Comparison of ENCODE assay signal across 3 cellular contexts in the genomic region with DNA sequence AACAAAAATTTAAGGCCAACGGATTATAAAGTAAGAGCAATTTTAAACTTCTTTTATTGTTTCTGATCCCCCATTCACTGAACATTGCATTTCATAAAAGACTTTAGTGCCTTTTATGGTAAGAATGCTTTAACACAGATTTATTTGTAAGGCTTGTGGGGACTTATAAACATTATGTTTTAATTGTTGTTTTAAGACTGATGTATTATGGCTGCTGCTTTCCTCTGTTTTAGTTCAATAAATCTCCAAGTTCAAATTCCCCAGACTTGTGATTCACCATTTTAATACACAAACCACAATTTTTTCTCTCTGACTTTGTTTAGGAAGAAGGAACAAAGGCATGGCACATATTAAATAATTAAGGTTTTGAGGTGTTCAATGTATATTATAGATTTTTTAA.
TF ChIP-seq lines count a peak whose summit lies in the region.

No MANE protein-coding gene starts in this region.

TF ChIP-seq in SK-N-SH, 30 proteins besides CTCF, POLR2A, EP300 and RAD21:
- TF ChIP-seq FOXM1 (IDR thresholded peaks at IDR 0.05; ENCODE audit: low read depth), result no peak
- TF ChIP-seq GATA2 (CRISPR knock-in tag; IDR thresholded peaks at IDR 0.05), result no peak
- no peak for TF ChIP-seq YY1 (IDR thresholded peaks at IDR 0.05; ENCODE audit: low read depth)

TF ChIP-seq in SK-N-SH treated with all-trans-retinoic acid at 6 μM for 48 hours, 23 proteins besides CTCF, POLR2A, EP300 and RAD21 (continues in another document):
- TF ChIP-seq CSDC2 (CRISPR knock-in tag; IDR thresholded peaks at IDR 0.05) (no peak), ZFP30 (CRISPR knock-in tag; IDR thresholded peaks at IDR 0.05) (no peak), GLIS3 (CRISPR knock-in tag; IDR thresholded peaks at IDR 0.05) (no peak), PPARA (CRISPR knock-in tag; IDR thresholded peaks at IDR 0.05; ENCODE audit: borderline replicate concordance) (no peak), OSR1 (CRISPR knock-in tag; IDR thresholded peaks at IDR 0.05) (no peak), ZNF8 (CRISPR knock-in tag; IDR thresholded peaks at IDR 0.05) (no peak), SNAI2 (CRISPR knock-in tag; IDR thresholded peaks at IDR 0.05) (no peak), ARNTL (CRISPR knock-in tag; IDR thresholded peaks at IDR 0.05; ENCODE audit: borderline replicate concordance, low read depth) (no peak), ZFP3 (CRISPR knock-in tag; IDR thresholded peaks at IDR 0.05) (no peak), CSRNP3 (CRISPR knock-in tag; IDR thresholded peaks at IDR 0.05) (no peak), ZC3H10 (CRISPR knock-in tag; IDR thresholded peaks at IDR 0.05) (no peak), POU6F1 (CRISPR knock-in tag; IDR thresholded peaks at IDR 0.05; ENCODE audit: borderline replicate concordance, low read depth) (no peak), BACH2 (CRISPR knock-in tag; IDR thresholded peaks at IDR 0.05; ENCODE audit: borderline replicate concordance) (no peak), RARB (CRISPR knock-in tag; IDR thresholded peaks at IDR 0.05) (no peak), TOX (CRISPR knock-in tag; IDR thresholded peaks at IDR 0.05; ENCODE audit: borderline replicate concordance) (no peak), TCF4 (CRISPR knock-in tag; IDR thresholded peaks at IDR 0.05; ENCODE audit: borderline replicate concordance) (no peak)
- TF ChIP-seq, protein P1, sequence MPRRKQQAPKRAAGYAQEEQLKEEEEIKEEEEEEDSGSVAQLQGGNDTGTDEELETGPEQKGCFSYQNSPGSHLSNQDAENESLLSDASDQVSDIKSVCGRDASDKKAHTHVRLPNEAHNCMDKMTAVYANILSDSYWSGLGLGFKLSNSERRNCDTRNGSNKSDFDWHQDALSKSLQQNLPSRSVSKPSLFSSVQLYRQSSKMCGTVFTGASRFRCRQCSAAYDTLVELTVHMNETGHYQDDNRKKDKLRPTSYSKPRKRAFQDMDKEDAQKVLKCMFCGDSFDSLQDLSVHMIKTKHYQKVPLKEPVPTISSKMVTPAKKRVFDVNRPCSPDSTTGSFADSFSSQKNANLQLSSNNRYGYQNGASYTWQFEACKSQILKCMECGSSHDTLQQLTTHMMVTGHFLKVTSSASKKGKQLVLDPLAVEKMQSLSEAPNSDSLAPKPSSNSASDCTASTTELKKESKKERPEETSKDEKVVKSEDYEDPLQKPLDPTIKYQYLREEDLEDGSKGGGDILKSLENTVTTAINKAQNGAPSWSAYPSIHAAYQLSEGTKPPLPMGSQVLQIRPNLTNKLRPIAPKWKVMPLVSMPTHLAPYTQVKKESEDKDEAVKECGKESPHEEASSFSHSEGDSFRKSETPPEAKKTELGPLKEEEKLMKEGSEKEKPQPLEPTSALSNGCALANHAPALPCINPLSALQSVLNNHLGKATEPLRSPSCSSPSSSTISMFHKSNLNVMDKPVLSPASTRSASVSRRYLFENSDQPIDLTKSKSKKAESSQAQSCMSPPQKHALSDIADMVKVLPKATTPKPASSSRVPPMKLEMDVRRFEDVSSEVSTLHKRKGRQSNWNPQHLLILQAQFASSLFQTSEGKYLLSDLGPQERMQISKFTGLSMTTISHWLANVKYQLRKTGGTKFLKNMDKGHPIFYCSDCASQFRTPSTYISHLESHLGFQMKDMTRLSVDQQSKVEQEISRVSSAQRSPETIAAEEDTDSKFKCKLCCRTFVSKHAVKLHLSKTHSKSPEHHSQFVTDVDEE (CRISPR knock-in tag; IDR thresholded peaks at IDR 0.05), result no peak
- TF ChIP-seq, protein P2, sequence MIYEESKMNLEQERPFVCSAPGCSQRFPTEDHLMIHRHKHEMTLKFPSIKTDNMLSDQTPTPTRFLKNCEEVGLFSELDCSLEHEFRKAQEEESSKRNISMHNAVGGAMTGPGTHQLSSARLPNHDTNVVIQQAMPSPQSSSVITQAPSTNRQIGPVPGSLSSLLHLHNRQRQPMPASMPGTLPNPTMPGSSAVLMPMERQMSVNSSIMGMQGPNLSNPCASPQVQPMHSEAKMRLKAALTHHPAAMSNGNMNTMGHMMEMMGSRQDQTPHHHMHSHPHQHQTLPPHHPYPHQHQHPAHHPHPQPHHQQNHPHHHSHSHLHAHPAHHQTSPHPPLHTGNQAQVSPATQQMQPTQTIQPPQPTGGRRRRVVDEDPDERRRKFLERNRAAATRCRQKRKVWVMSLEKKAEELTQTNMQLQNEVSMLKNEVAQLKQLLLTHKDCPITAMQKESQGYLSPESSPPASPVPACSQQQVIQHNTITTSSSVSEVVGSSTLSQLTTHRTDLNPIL (CRISPR knock-in tag; IDR thresholded peaks at IDR 0.05; ENCODE audit: low read depth), result no peak

TF ChIP-seq in IMR-90, 13 proteins besides CTCF, POLR2A, EP300 and RAD21:
- TF ChIP-seq CHD1 (IDR thresholded peaks at IDR 0.05; ENCODE audit: low read depth, low read length), result no peak
- TF ChIP-seq MAZ (IDR thresholded peaks at IDR 0.05; ENCODE audit: borderline replicate concordance, low read depth, low read length), result no peak
- TF ChIP-seq NFE2L2 (IDR thresholded peaks at IDR 0.05; ENCODE audit: low read depth, low read length), result no peak
- TF ChIP-seq RFX5 (IDR thresholded peaks at IDR 0.05; ENCODE audit: low read depth, low read length), result no peak
- no peak for TF ChIP-seq FOS (IDR thresholded peaks at IDR 0.05; ENCODE audit: low read depth, low read length)
- no peak for TF ChIP-seq SMC3 (IDR thresholded peaks at IDR 0.05; ENCODE audit: low read depth, low read length)
